1 cellular context compared by ENCODE assay signal in genomic region chr2:101500860-101501259, GRCh38.
TF ChIP-seq lines count a peak whose summit lies in the region.

No MANE protein-coding gene starts in this region.

TF ChIP-seq in GM23338, 12 proteins besides CTCF, POLR2A, EP300 and RAD21 (continued from another document):
- TF ChIP-seq, protein P1, sequence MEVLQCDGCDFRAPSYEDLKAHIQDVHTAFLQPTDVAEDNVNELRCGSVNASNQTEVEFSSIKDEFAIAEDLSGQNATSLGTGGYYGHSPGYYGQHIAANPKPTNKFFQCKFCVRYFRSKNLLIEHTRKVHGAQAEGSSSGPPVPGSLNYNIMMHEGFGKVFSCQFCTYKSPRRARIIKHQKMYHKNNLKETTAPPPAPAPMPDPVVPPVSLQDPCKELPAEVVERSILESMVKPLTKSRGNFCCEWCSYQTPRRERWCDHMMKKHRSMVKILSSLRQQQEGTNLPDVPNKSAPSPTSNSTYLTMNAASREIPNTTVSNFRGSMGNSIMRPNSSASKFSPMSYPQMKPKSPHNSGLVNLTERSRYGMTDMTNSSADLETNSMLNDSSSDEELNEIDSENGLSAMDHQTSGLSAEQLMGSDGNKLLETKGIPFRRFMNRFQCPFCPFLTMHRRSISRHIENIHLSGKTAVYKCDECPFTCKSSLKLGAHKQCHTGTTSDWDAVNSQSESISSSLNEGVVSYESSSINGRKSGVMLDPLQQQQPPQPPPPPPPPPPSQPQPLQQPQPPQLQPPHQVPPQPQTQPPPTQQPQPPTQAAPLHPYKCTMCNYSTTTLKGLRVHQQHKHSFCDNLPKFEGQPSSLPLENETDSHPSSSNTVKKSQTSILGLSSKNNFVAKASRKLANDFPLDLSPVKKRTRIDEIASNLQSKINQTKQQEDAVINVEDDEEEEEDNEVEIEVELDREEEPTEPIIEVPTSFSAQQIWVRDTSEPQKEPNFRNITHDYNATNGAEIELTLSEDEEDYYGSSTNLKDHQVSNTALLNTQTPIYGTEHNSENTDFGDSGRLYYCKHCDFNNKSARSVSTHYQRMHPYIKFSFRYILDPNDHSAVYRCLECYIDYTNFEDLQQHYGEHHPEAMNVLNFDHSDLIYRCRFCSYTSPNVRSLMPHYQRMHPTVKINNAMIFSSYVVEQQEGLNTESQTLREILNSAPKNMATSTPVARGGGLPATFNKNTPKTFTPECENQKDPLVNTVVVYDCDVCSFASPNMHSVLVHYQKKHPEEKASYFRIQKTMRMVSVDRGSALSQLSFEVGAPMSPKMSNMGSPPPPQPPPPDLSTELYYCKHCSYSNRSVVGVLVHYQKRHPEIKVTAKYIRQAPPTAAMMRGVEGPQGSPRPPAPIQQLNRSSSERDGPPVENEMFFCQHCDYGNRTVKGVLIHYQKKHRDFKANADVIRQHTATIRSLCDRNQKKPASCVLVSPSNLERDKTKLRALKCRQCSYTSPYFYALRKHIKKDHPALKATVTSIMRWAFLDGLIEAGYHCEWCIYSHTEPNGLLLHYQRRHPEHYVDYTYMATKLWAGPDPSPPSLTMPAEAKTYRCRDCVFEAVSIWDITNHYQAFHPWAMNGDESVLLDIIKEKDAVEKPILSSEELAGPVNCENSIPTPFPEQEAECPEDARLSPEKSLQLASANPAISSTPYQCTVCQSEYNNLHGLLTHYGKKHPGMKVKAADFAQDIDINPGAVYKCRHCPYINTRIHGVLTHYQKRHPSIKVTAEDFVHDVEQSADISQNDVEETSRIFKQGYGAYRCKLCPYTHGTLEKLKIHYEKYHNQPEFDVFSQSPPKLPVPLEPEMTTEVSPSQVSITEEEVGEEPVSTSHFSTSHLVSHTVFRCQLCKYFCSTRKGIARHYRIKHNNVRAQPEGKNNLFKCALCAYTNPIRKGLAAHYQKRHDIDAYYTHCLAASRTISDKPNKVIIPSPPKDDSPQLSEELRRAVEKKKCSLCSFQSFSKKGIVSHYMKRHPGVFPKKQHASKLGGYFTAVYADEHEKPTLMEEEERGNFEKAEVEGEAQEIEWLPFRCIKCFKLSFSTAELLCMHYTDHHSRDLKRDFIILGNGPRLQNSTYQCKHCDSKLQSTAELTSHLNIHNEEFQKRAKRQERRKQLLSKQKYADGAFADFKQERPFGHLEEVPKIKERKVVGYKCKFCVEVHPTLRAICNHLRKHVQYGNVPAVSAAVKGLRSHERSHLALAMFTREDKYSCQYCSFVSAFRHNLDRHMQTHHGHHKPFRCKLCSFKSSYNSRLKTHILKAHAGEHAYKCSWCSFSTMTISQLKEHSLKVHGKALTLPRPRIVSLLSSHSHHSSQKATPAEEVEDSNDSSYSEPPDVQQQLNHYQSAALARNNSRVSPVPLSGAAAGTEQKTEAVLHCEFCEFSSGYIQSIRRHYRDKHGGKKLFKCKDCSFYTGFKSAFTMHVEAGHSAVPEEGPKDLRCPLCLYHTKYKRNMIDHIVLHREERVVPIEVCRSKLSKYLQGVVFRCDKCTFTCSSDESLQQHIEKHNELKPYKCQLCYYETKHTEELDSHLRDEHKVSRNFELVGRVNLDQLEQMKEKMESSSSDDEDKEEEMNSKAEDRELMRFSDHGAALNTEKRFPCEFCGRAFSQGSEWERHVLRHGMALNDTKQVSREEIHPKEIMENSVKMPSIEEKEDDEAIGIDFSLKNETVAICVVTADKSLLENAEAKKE (CRISPR knock-in tag; IDR thresholded peaks at IDR 0.05), result no peak
- TF ChIP-seq STAT1 (IDR thresholded peaks at IDR 0.05; ENCODE audit: unreplicated experiment) (no peak), ZNF331 (CRISPR knock-in tag; IDR thresholded peaks at IDR 0.05; ENCODE audit: low read depth) (no peak), EZH2 (IDR thresholded peaks at IDR 0.05; ENCODE audit: low read depth, unreplicated experiment) (no peak)
